ENCODE assay signal across 9 cellular contexts in the genomic region with DNA sequence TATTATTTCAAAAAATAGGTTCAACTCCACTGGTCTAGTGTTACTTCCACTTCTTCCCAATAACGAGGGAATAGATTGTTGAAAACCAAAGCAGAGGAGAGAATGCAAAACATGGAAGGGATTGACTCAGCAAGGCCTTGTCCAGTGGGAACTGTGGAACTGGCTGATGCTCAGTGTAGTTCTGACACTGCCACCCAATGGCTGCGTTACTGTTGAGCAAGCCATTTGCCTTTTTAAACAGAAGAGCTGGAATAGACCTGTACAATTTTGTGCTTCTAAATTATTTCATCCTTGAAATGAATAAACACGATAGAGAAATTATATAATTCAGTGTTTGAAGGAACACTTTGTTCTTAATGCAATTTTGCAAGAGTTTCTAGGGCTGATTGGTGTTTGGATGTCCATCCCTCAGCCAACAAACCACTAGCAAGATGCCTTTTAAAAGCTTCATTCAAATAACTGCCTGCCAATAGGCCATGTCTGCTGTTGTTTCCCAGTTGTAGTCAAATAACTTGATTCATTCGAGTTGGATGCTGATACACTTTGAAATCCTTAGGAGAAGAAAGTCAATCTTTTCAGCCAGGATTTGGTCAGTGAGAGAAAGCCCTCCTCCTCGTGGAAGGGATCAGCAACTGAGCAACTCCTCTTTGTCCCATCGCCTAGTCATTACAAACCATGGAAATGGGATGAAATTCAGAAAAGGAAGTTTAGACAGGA. TPM values are rescaled to one million over a fixed set of nuclear protein-coding genes. Genes with fewer than 3 reads are reported as not detected.
DNase-seq lines count a peak whose midpoint lies in the region; ATAC-seq and TF ChIP-seq lines count a peak whose summit lies in the region.
"Had no signal": no experiment of that assay in that cellular context is flagged by ENCODE, and none has a peak within 500 bp of the region (broad histone marks: within the 10 kb centered on the region; RNA-seq: fewer than 3 reads in every experiment).

No MANE protein-coding gene starts in this region.

- H3F3A ChIP-seq in PC-9 (ENCODE audit: insufficient read depth, low read depth), result no peaks in the 10 kb centered on the region

- peak overlapping the region; percentile 63 for H3K27ac ChIP-seq in subcutaneous abdominal adipose tissue (ENCODE audit: low read depth, low read length)
- no peak overlapping the region for H3K27ac ChIP-seq in PC-9

- H3K27me3 Mint-ChIP-seq in activated naive CD8-positive, alpha-beta T cell treated with anti-CD3 and anti-CD28 coated beads for 36 hours, result peaks cover 3% of the 10 kb centered on the region
- H3K27me3 Mint-ChIP-seq: activated CD8-positive, alpha-beta T cell treated with anti-CD3 and anti-CD28 coated beads for 36 hours had no signal

- no peak overlapping the region for H2AFZ ChIP-seq in PC-9

- no peaks in the 10 kb centered on the region for H3K9me3 ChIP-seq in subcutaneous abdominal adipose tissue (ENCODE audit: control insufficient read depth in 5 of 5, low read length in 5 of 5)
- H3K9me3 ChIP-seq in PC-9 (ENCODE audit: insufficient read depth, low read depth), result no peaks in the 10 kb centered on the region; the same call in 1 of the 2 replicates

- H3K27me3 ChIP-seq in subcutaneous abdominal adipose tissue (ENCODE audit: control insufficient read depth in 5 of 5, insufficient read depth in 4 of 5, low read length in 5 of 5), result no peaks in the 10 kb centered on the region
- H3K27me3 ChIP-seq in PC-9 (ENCODE audit: insufficient read depth, low read depth), result no peaks in the 10 kb centered on the region

- H3K9me2 ChIP-seq in PC-9 (ENCODE audit: insufficient read depth), result no peaks in the 10 kb centered on the region

- no peaks in the 10 kb centered on the region for H4K20me1 ChIP-seq in PC-9 (ENCODE audit: insufficient read depth)

- no peak overlapping the region for H3K4me3 Mint-ChIP-seq in activated naive CD8-positive, alpha-beta T cell treated with anti-CD3 and anti-CD28 coated beads for 36 hours
- H3K4me3 Mint-ChIP-seq: activated CD8-positive, alpha-beta T cell treated with anti-CD3 and anti-CD28 coated beads for 36 hours had no signal

- H3K27ac Mint-ChIP-seq in activated naive CD8-positive, alpha-beta T cell treated with anti-CD3 and anti-CD28 coated beads for 36 hours, result no peak overlapping the region
- H3K27ac Mint-ChIP-seq: activated CD8-positive, alpha-beta T cell treated with anti-CD3 and anti-CD28 coated beads for 36 hours had no signal

- peak overlapping the region in 1 of 5 donors; percentile 48 for H3K9ac ChIP-seq in subcutaneous abdominal adipose tissue (ENCODE audit: low read length in 5 of 5)

- DNase-seq in HFF-Myc (ENCODE audit: extremely low read depth, low read depth) (no peak), amniotic epithelial cell (ENCODE audit: low read depth) (peak; percentile 50), iris pigment epithelial cell (ENCODE audit: low read depth) (peak; percentile 40), PC-9 (no peak), RPMI8226 (no peak)
- no peak for DNase-seq in activated naive CD8-positive, alpha-beta T cell treated with anti-CD3 and anti-CD28 coated beads for 36 hours
- DNase-seq: activated CD8-positive, alpha-beta T cell treated with anti-CD3 and anti-CD28 coated beads for 36 hours had no signal

- no TSS peak for BruUV-seq in PC-9 (replicated peaks; lab: Mats Ljungman, UMichigan)

- peaks cover 0 to 34% (median 13%) of the 10 kb centered on the region in 5 donors for H3K4me1 ChIP-seq in subcutaneous abdominal adipose tissue (ENCODE audit: control insufficient read depth in 5 of 5, insufficient read depth in 5 of 5, low read length in 5 of 5)
- H3K4me1 ChIP-seq in PC-9 (replicated peaks; ENCODE audit: insufficient read depth), result 0 out of 2 replicates have a peak, but pooled peaks cover 5% of the 10 kb centered on the region

- TF ChIP-seq CTCF in HFF-Myc (IDR thresholded peaks at IDR 0.05; ENCODE audit: low read depth, low read length, missing control alignments) (peak; percentile 6), PC-9 (conservative IDR thresholded peaks at IDR 0.05) (no peak)

- no peaks in the 10 kb centered on the region for H3K36me3 ChIP-seq in subcutaneous abdominal adipose tissue (ENCODE audit: control insufficient read depth in 5 of 5, insufficient read depth in 5 of 5, low read length in 5 of 5)
- no peaks in the 10 kb centered on the region for H3K36me3 ChIP-seq in PC-9 (ENCODE audit: low read depth)

- CTCF ChIA-PET in PC-9 (lab: Charles Lee), result interaction anchor here (0.6 to 0.9 kb wide), 2 partner anchors 103 to 328 kb away, joined by 6 to 8 read pairs; a partner anchor contains a TSS

- H3K79me2 ChIP-seq in PC-9 (ENCODE audit: low read depth), result no peaks in the 10 kb centered on the region

- intact Hi-C loops in PC-9 (cut with micrococcal nuclease; ENCODE audit: unreplicated experiment), result no loop called here

- H3K9me3 Mint-ChIP-seq in activated naive CD8-positive, alpha-beta T cell treated with anti-CD3 and anti-CD28 coated beads for 36 hours, result no peaks in the 10 kb centered on the region
- H3K9me3 Mint-ChIP-seq: activated CD8-positive, alpha-beta T cell treated with anti-CD3 and anti-CD28 coated beads for 36 hours had no signal

- ATAC-seq in GM21576 (IDR thresholded peaks at IDR 0.05; ENCODE audit: unreplicated experiment), result no peak
- ATAC-seq: activated CD8-positive, alpha-beta T cell treated with anti-CD3 and anti-CD28 coated beads for 36 hours had no signal

- POLR2A ChIA-PET in PC-9 (lab: Charles Lee; ENCODE audit: unreplicated experiment), result no interaction called here

- no peak overlapping the region for H3K4me2 ChIP-seq in PC-9

- no peak overlapping the region for H3K4me3 ChIP-seq in HFF-Myc (replicated peaks; ENCODE audit: low read depth, low read length)
- no peak overlapping the region for H3K4me3 ChIP-seq in subcutaneous abdominal adipose tissue (ENCODE audit: low read depth in 1 of 5, low read length in 5 of 5)
- H3K4me3 ChIP-seq in PC-9, result no peak overlapping the region

- no peaks in the 10 kb centered on the region for H3K4me1 Mint-ChIP-seq in activated naive CD8-positive, alpha-beta T cell treated with anti-CD3 and anti-CD28 coated beads for 36 hours

- H3K36me3 Mint-ChIP-seq in activated naive CD8-positive, alpha-beta T cell treated with anti-CD3 and anti-CD28 coated beads for 36 hours, result no peaks in the 10 kb centered on the region

RNA-seq across cellular contexts. Expression of a gene that starts 7.2 kb away (rescaled TPM):
- total RNA-seq in activated naive CD8-positive, alpha-beta T cell treated with anti-CD3 and anti-CD28 coated beads for 36 hours, result not detected
- 79.8 and 89.3 TPM in 2 replicates for total RNA-seq in PC-9 (2021)
- total RNA-seq: activated CD8-positive, alpha-beta T cell treated with anti-CD3 and anti-CD28 coated beads for 36 hours had no signal

RNA-seq across cellular contexts. Expression of a gene that starts 45.5 kb away (rescaled TPM):
- total RNA-seq in activated naive CD8-positive, alpha-beta T cell treated with anti-CD3 and anti-CD28 coated beads for 36 hours, result 1 to 10 TPM; 1.3 to 1.6 TPM
- total RNA-seq in PC-9 (2021), result 14.9 and 33.4 TPM in 2 replicates

RNA-seq across cellular contexts. Expression of a gene that starts 49.6 kb away (rescaled TPM):
- not detected for total RNA-seq in activated naive CD8-positive, alpha-beta T cell treated with anti-CD3 and anti-CD28 coated beads for 36 hours
- total RNA-seq in PC-9 (2021), result not detected in 2 replicates
- total RNA-seq: activated CD8-positive, alpha-beta T cell treated with anti-CD3 and anti-CD28 coated beads for 36 hours had no signal

Comparison
In these comparisons a context has a peak if more than half of its experiments do, and no peak if none do; other contexts are left out.
1. DNase-seq: peak in amniotic epithelial cell (single experiment) and iris pigment epithelial cell (single experiment); none in HFF-Myc (single experiment), activated naive CD8-positive, alpha-beta T cell treated with anti-CD3 and anti-CD28 coated beads for 36 hours (single experiment), PC-9 (0 of 2) and RPMI8226 (single experiment).
2. RNA of a gene that starts 7.2 kb away (total RNA-seq): 79.8 to 89.3 TPM in PC-9; not detected in activated naive CD8-positive, alpha-beta T cell treated with anti-CD3 and anti-CD28 coated beads for 36 hours; every median in the first group is over 10 times any median in the second.